15 cellular contexts compared by ENCODE assay signal in the genomic region with DNA sequence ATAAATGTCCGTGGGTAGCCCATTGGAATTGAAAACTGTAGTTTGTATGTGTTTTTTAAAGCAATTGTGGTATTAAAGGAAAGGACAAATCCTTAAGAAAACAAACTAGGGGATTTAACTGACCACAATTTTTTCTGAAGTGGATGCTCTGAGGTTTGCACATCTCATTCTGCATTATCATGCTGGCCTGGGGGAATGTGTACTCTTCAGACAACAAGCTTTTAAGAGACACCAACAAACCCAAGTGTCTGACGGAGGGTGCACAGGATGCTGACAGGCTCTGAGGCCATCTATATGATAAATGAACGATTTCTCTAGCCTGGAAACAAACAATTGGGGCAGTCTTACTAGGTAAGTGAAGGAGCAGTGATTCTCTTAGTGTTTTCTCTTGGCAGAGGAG. TPM values are rescaled to one million over a fixed set of nuclear protein-coding genes. Genes with fewer than 3 reads are reported as not detected.
DNase-seq lines count a peak whose midpoint lies in the region; ATAC-seq and TF ChIP-seq lines count a peak whose summit lies in the region.
"Had no signal": no experiment of that assay in that cellular context is flagged by ENCODE, and none has a peak within 500 bp of the region (broad histone marks: within the 10 kb centered on the region; RNA-seq: fewer than 3 reads in every experiment).

No MANE protein-coding gene starts in this region.

- peaks cover 59% of the 10 kb centered on the region for H3K4me1 ChIP-seq in CD8-positive, alpha-beta T cell (ENCODE audit: insufficient read depth, low read length)
- H3K4me1 ChIP-seq in HAP-1: no peaks in the 10 kb centered on the region

- POLR2A ChIA-PET in CD8-positive, alpha-beta T cell (lab: Charles Lee): interaction anchor here (1.0 kb wide), 1 partner anchor 9 kb away, joined by 3 read pairs; a partner anchor contains a TSS

- H3K27ac Mint-ChIP-seq in CD8-positive, alpha-beta T cell: peak overlapping the region; percentile 84
- H3K27ac Mint-ChIP-seq in activated T-helper 1 cell treated with anti-CD3 and anti-CD28 coated beads, Interleukin-12 subunit alpha, Interleukin-12 subunit beta, Interleukin-2, Interleukin-4 antibody, amounts not matched to agents 30 ng/mL and 10 ng/mL and 1 ng/mL, durations not matched to agents 14 hours and 24 hours and 36 hours: peak overlapping the region; percentile 89

- peaks cover 22% of the 10 kb centered on the region for H3K36me3 Mint-ChIP-seq in CD8-positive, alpha-beta T cell
- peaks cover 47% of the 10 kb centered on the region for H3K36me3 Mint-ChIP-seq in activated T-helper 1 cell treated with anti-CD3 and anti-CD28 coated beads, Interleukin-12 subunit alpha, Interleukin-12 subunit beta, Interleukin-2, Interleukin-4 antibody, amounts not matched to agents 30 ng/mL and 10 ng/mL and 1 ng/mL, durations not matched to agents 14 hours and 24 hours and 36 hours (ENCODE audit: low read depth)
- H3K36me3 Mint-ChIP-seq: naive B cell had no signal

- DNase-seq in CD8-positive, alpha-beta T cell: no peak
- DNase-seq in HAP-1 (ENCODE audit: low spot score in 2 of 2) (peak; percentile 14 to 16), fibroblast of villous mesenchyme (ENCODE audit: low read depth) (peak; percentile 69), middle frontal gyrus (ENCODE audit: extremely low spot score, low spot score) (no peak), OCI-M1 (lab: John Stamatoyannopoulos, UW) (no peak)
- DNase-seq in activated T-helper 1 cell treated with anti-CD3 and anti-CD28 coated beads, Interleukin-12 subunit alpha, Interleukin-12 subunit beta, Interleukin-2, Interleukin-4 antibody, amounts not matched to agents 30 ng/mL and 10 ng/mL and 1 ng/mL, durations not matched to agents 14 hours and 24 hours and 36 hours (ENCODE audit: low spot score): no peak
- DNase-seq: activated CD4-positive, alpha-beta T cell treated with anti-CD3 and anti-CD28 coated beads, Interleukin-2, amount 50 U/mL, for 48 hours; C1 segment of cervical spinal cord; hippocampal formation; left lung; naive B cell; NCI-H2081 treated with DMSO at 0.1 percent for 48 hours; NCI-H82 had no signal

- no peak overlapping the region for H3K4me3 ChIP-seq in CD8-positive, alpha-beta T cell (ENCODE audit: low read depth, low read length)
- no peak overlapping the region for H3K4me3 ChIP-seq in HAP-1
- H3K4me3 ChIP-seq in fibroblast of villous mesenchyme (ENCODE audit: low read depth, low read length): no peak overlapping the region
- H3K4me3 ChIP-seq: left lung, tibial nerve had no signal

- peak overlapping the region; percentile 43 for H3K4me3 Mint-ChIP-seq in CD8-positive, alpha-beta T cell
- peak overlapping the region; percentile 73 for H3K4me3 Mint-ChIP-seq in activated T-helper 1 cell treated with anti-CD3 and anti-CD28 coated beads, Interleukin-12 subunit alpha, Interleukin-12 subunit beta, Interleukin-2, Interleukin-4 antibody, amounts not matched to agents 30 ng/mL and 10 ng/mL and 1 ng/mL, durations not matched to agents 14 hours and 24 hours and 36 hours
- H3K4me3 Mint-ChIP-seq: naive B cell had no signal

- H3K9me3 Mint-ChIP-seq in CD8-positive, alpha-beta T cell: no peaks in the 10 kb centered on the region
- peaks cover 32% of the 10 kb centered on the region for H3K9me3 Mint-ChIP-seq in activated T-helper 1 cell treated with anti-CD3 and anti-CD28 coated beads, Interleukin-12 subunit alpha, Interleukin-12 subunit beta, Interleukin-2, Interleukin-4 antibody, amounts not matched to agents 30 ng/mL and 10 ng/mL and 1 ng/mL, durations not matched to agents 14 hours and 24 hours and 36 hours

- H3K27me3 ChIP-seq in CD8-positive, alpha-beta T cell (ENCODE audit: insufficient read depth, low read length): no peaks in the 10 kb centered on the region
- no peaks in the 10 kb centered on the region for H3K27me3 ChIP-seq in HAP-1 (ENCODE audit: low read depth)
- H3K27me3 ChIP-seq: left lung, tibial nerve had no signal

- intact Hi-C loops in CD8-positive, alpha-beta T cell (cut with DNase I, micrococcal nuclease): no loop called here
- intact Hi-C loops in activated T-helper 1 cell treated with anti-CD3 and anti-CD28 coated beads, Interleukin-12 subunit alpha, Interleukin-12 subunit beta, Interleukin-2, Interleukin-4 antibody, amounts not matched to agents 30 ng/mL and 10 ng/mL and 1 ng/mL, durations not matched to agents 14 hours and 24 hours and 36 hours (cut with micrococcal nuclease): no loop called here

- H3K9me3 ChIP-seq in CD8-positive, alpha-beta T cell (ENCODE audit: low read length): peaks cover 7% of the 10 kb centered on the region
- peaks cover 16% of the 10 kb centered on the region for H3K9me3 ChIP-seq in HAP-1

- H3K27ac ChIP-seq in CD8-positive, alpha-beta T cell (ENCODE audit: low read depth, low read length): no peak overlapping the region
- H3K27ac ChIP-seq: left lung, tibial nerve had no signal

- CTCF ChIA-PET in CD8-positive, alpha-beta T cell (lab: Charles Lee): interaction anchor here (1.4 kb wide), 1 partner anchor 243 kb away, joined by 4 read pairs; no protein-coding TSS in a partner anchor

- H3K36me3 ChIP-seq in CD8-positive, alpha-beta T cell (ENCODE audit: insufficient read depth, low read length): no peaks in the 10 kb centered on the region
- H3K36me3 ChIP-seq in HAP-1 (replicated peaks): no peaks in the 10 kb centered on the region
- H3K36me3 ChIP-seq: left lung, tibial nerve had no signal

- TF ChIP-seq CTCF in CD8-positive, alpha-beta T cell (IDR thresholded peaks at IDR 0.05): no peak
- no peak for TF ChIP-seq CTCF in fibroblast of villous mesenchyme (IDR thresholded peaks at IDR 0.05; ENCODE audit: insufficient read depth, low read depth, low read length)

- H3K27me3 Mint-ChIP-seq in CD8-positive, alpha-beta T cell (ENCODE audit: low read depth): no peaks in the 10 kb centered on the region
- H3K27me3 Mint-ChIP-seq in activated T-helper 1 cell treated with anti-CD3 and anti-CD28 coated beads, Interleukin-12 subunit alpha, Interleukin-12 subunit beta, Interleukin-2, Interleukin-4 antibody, amounts not matched to agents 30 ng/mL and 10 ng/mL and 1 ng/mL, durations not matched to agents 14 hours and 24 hours and 36 hours (ENCODE audit: insufficient read depth): peaks cover 3% of the 10 kb centered on the region
- H3K27me3 Mint-ChIP-seq: naive B cell had no signal

- no peak for ATAC-seq in CD8-positive, alpha-beta T cell
- ATAC-seq in HG03280 (IDR thresholded peaks at IDR 0.05; ENCODE audit: unreplicated experiment): no peak
- ATAC-seq: left lung had no signal

- in situ Hi-C loops in HAP-1 (cut with MboI; ENCODE audit: low sequenced_read_pairs): no loop called here

- H3K4me1 Mint-ChIP-seq in CD8-positive, alpha-beta T cell (ENCODE audit: low read depth): peaks cover 77% of the 10 kb centered on the region
- H3K4me1 Mint-ChIP-seq in activated T-helper 1 cell treated with anti-CD3 and anti-CD28 coated beads, Interleukin-12 subunit alpha, Interleukin-12 subunit beta, Interleukin-2, Interleukin-4 antibody, amounts not matched to agents 30 ng/mL and 10 ng/mL and 1 ng/mL, durations not matched to agents 14 hours and 24 hours and 36 hours (ENCODE audit: low read depth): peaks cover 63% of the 10 kb centered on the region

RNA-seq across cellular contexts. Expression of a gene that starts 9.1 kb away (rescaled TPM):
- 10 to 100 TPM; 42.8 to 45.9 TPM for total RNA-seq in CD8-positive, alpha-beta T cell
- 64.1 and 70.5 TPM in 2 replicates for total RNA-seq in activated T-helper 1 cell treated with anti-CD3 and anti-CD28 coated beads, Interleukin-12 subunit alpha, Interleukin-12 subunit beta, Interleukin-2, Interleukin-4 antibody, amounts not matched to agents 30 ng/mL and 10 ng/mL and 1 ng/mL, durations not matched to agents 14 hours and 24 hours and 36 hours
- total RNA-seq in fibroblast of villous mesenchyme: 11.9 and 14.7 TPM in 2 replicates

RNA-seq across cellular contexts. Expression of a gene that starts 9.5 kb away (rescaled TPM):
- 10 to 100 TPM; 17.2 to 19.9 TPM for total RNA-seq in CD8-positive, alpha-beta T cell
- total RNA-seq in activated T-helper 1 cell treated with anti-CD3 and anti-CD28 coated beads, Interleukin-12 subunit alpha, Interleukin-12 subunit beta, Interleukin-2, Interleukin-4 antibody, amounts not matched to agents 30 ng/mL and 10 ng/mL and 1 ng/mL, durations not matched to agents 14 hours and 24 hours and 36 hours: 18.3 and 18.7 TPM in 2 replicates
- 13.8 and 16.1 TPM in 2 replicates for total RNA-seq in fibroblast of villous mesenchyme

Comparison
In these comparisons a context has a peak if more than half of its experiments do, and no peak if none do; other contexts are left out.
1. DNase-seq: peak in HAP-1 (2 of 2) and fibroblast of villous mesenchyme (single experiment); none in CD8-positive, alpha-beta T cell (0 of 7), activated T-helper 1 cell treated with anti-CD3 and anti-CD28 coated beads, Interleukin-12 subunit alpha, Interleukin-12 subunit beta, Interleukin-2, Interleukin-4 antibody, amounts not matched to agents 30 ng/mL and 10 ng/mL and 1 ng/mL, durations not matched to agents 14 hours and 24 hours and 36 hours (single experiment), middle frontal gyrus (single experiment) and OCI-M1 (single experiment).